ENCODE assay signal across 12 cellular contexts in genomic region chr11:76787911-76788596, GRCh38. TPM values are rescaled to one million over a fixed set of nuclear protein-coding genes. Genes with fewer than 3 reads are reported as not detected.
DNase-seq lines count a peak whose midpoint lies in the region; ATAC-seq, FAIRE-seq and TF ChIP-seq lines count a peak whose summit lies in the region.
"Had no signal": no experiment of that assay in that cellular context is flagged by ENCODE, and none has a peak within 500 bp of the region (broad histone marks: within the 10 kb centered on the region; RNA-seq: fewer than 3 reads in every experiment).

No MANE protein-coding gene starts in this region.

- no peak overlapping the region for H3K9ac ChIP-seq in HepG2 (ENCODE audit: insufficient read depth, low read depth, low read length)

- no TSS peak for BruUV-seq in HepG2 (replicated peaks; lab: Mats Ljungman, UMichigan)

- intact Hi-C loops in activated CD8-positive, alpha-beta T cell treated with anti-CD3 and anti-CD28 coated beads for 36 hours (cut with micrococcal nuclease): no loop called here
- intact Hi-C loops in HepG2 (cut with micrococcal nuclease; ENCODE audit: unreplicated experiment): loop anchor here (10.0 kb wide), 1 partner anchor 973 kb away; the partner anchor contains the start of gene UVRAG
- intact Hi-C loops in upper lobe of right lung (cut with DNase I): no loop called here

- H3K4me2 ChIP-seq in HepG2 (ENCODE audit: low read depth, low read length): peak overlapping the region; percentile 57

- no peak for TF ChIP-seq RAD21 in HepG2 (CRISPR knock-in tag; IDR thresholded peaks at IDR 0.05)

- H3K79me2 ChIP-seq in HepG2 (ENCODE audit: insufficient read depth, low read length): peaks cover 89% of the 10 kb centered on the region

- H3K36me3 ChIP-seq in HepG2 (replicated peaks in 1 of 2; ENCODE audit: control insufficient read depth in 1 of 2, insufficient read depth in 2 of 2, low read length in 2 of 2): no peaks in the 10 kb centered on the region; a peak in 3 of 5 replicates
- no peaks in the 10 kb centered on the region for H3K36me3 ChIP-seq in upper lobe of right lung
- H3K36me3 ChIP-seq: gastrocnemius medialis had no signal

- peaks cover 84% of the 10 kb centered on the region for H3K4me1 ChIP-seq in HepG2 (ENCODE audit: insufficient read depth, low read length)
- H3K4me1 ChIP-seq in upper lobe of right lung: peaks cover 31% of the 10 kb centered on the region

- no peaks in the 10 kb centered on the region for H3K4me1 Mint-ChIP-seq in activated CD8-positive, alpha-beta T cell treated with anti-CD3 and anti-CD28 coated beads, Interleukin-2, amount 10 ng/mL, durations not matched to agents 7 days and 5 days (ENCODE audit: low read depth)
- H3K4me1 Mint-ChIP-seq in activated CD8-positive, alpha-beta T cell treated with anti-CD3 and anti-CD28 coated beads for 36 hours (ENCODE audit: low read depth): peaks cover 17% of the 10 kb centered on the region

- in situ Hi-C loops in HepG2 (cut with HindIII; ENCODE audit: extremely low pct_ligation_motif_present, low pct_unique_long_range_greater_than_20kb): no loop called here

- TF ChIP-seq EP300 in HepG2 (IDR thresholded peaks at IDR 0.05; ENCODE audit: low read depth in 2 of 2, low read length in 2 of 2) (0 out of 4 replicates have a peak, but pooled peaks of 1 of the 2 experiments have one; percentile 20), HepG2 (CRISPR knock-in tag; IDR thresholded peaks at IDR 0.05; ENCODE audit: borderline replicate concordance) (no peak)

- no peak for FAIRE-seq in HepG2 (lab: Jason Lieb, UNC)
- no peak for FAIRE-seq in RCC 7860 (lab: Jason Lieb, UNC)
- FAIRE-seq: H54 had no signal

- POLR2A ChIA-PET in activated CD8-positive, alpha-beta T cell treated with anti-CD3 and anti-CD28 coated beads, Interleukin-2, amount 10 ng/mL, durations not matched to agents 7 days and 5 days (lab: Charles Lee): no interaction called here
- POLR2A ChIA-PET in activated CD8-positive, alpha-beta T cell treated with anti-CD3 and anti-CD28 coated beads for 36 hours (lab: Charles Lee): no interaction called here
- POLR2A ChIA-PET in HepG2 (lab: Yijun Ruan, JAX): interaction anchor here (1.3 to 4.7 kb wide), 3 partner anchors 13 to 22 kb away, joined by 5 to 39 read pairs (median 8); no protein-coding TSS in a partner anchor

- WGBS in HepG2 (ENCODE audit: low lambda C conversion rate): 18% methylated on average over 4 of the region's 12 CpGs

- H3K27ac ChIP-seq in HepG2 (ENCODE audit: extremely low read length, insufficient read depth, low read length): peak overlapping the region; percentile 54
- H3K27ac ChIP-seq in upper lobe of right lung: no peak overlapping the region

- H3K4me3 Mint-ChIP-seq in activated CD8-positive, alpha-beta T cell treated with anti-CD3 and anti-CD28 coated beads, Interleukin-2, amount 10 ng/mL, durations not matched to agents 7 days and 5 days: no peak overlapping the region
- no peak overlapping the region for H3K4me3 Mint-ChIP-seq in activated CD8-positive, alpha-beta T cell treated with anti-CD3 and anti-CD28 coated beads for 36 hours
- H3K4me3 Mint-ChIP-seq: nephron progenitor cell had no signal

- no peak overlapping the region for H3K4me3 ChIP-seq in choroid plexus epithelial cell (ENCODE audit: low read depth, low read length)
- H3K4me3 ChIP-seq in HepG2 (replicated peaks in 1 of 3; ENCODE audit: insufficient read depth in 1 of 3, low read depth in 2 of 3, low read length in 3 of 3): peak overlapping the region in 1 of 3 experiments; percentile 22; a peak in 2 of 6 replicates
- H3K4me3 ChIP-seq in upper lobe of right lung: no peak overlapping the region
- H3K4me3 ChIP-seq: gastrocnemius medialis had no signal

- H3K27ac Mint-ChIP-seq in activated CD8-positive, alpha-beta T cell treated with anti-CD3 and anti-CD28 coated beads, Interleukin-2, amount 10 ng/mL, durations not matched to agents 7 days and 5 days: peak overlapping the region; percentile 46
- H3K27ac Mint-ChIP-seq in activated CD8-positive, alpha-beta T cell treated with anti-CD3 and anti-CD28 coated beads for 36 hours: no peak overlapping the region
- H3K27ac Mint-ChIP-seq: nephron progenitor cell had no signal

- no peaks in the 10 kb centered on the region for H3K36me3 Mint-ChIP-seq in activated CD8-positive, alpha-beta T cell treated with anti-CD3 and anti-CD28 coated beads, Interleukin-2, amount 10 ng/mL, durations not matched to agents 7 days and 5 days (ENCODE audit: low read depth)
- H3K36me3 Mint-ChIP-seq in activated CD8-positive, alpha-beta T cell treated with anti-CD3 and anti-CD28 coated beads for 36 hours (ENCODE audit: low read depth): no peaks in the 10 kb centered on the region

- no peak for TF ChIP-seq CTCF in activated CD8-positive, alpha-beta T cell treated with anti-CD3 and anti-CD28 coated beads for 36 hours (IDR thresholded peaks at IDR 0.05)
- TF ChIP-seq CTCF in choroid plexus epithelial cell (conservative IDR thresholded peaks at IDR 0.05; ENCODE audit: low read depth, low read length) (no peak), HepG2 (CRISPR knock-in tag; IDR thresholded peaks at IDR 0.05) (no peak), upper lobe of right lung (IDR thresholded peaks at IDR 0.05) (no peak)

- CTCF ChIA-PET in activated CD8-positive, alpha-beta T cell treated with anti-CD3 and anti-CD28 coated beads, Interleukin-2, amount 10 ng/mL, durations not matched to agents 7 days and 5 days (lab: Charles Lee): interaction anchor here (1.2 to 3.2 kb wide), 2 partner anchors 11 to 14 kb away, joined by 3 to 13 read pairs; no protein-coding TSS in a partner anchor
- CTCF ChIA-PET in activated CD8-positive, alpha-beta T cell treated with anti-CD3 and anti-CD28 coated beads for 36 hours (lab: Charles Lee): interaction anchor here (0.7 to 4.1 kb wide), 4 partner anchors 11 to 131 kb away, joined by 3 to 17 read pairs (median 3); no protein-coding TSS in a partner anchor
- CTCF ChIA-PET in HepG2 (lab: Yijun Ruan, JAX; ENCODE audit: low intra/inter-chr PET ratio, low total read pairs): no interaction called here

- no peak for ATAC-seq in activated CD8-positive, alpha-beta T cell treated with anti-CD3 and anti-CD28 coated beads, Interleukin-2, amount 10 ng/mL, durations not matched to agents 7 days and 5 days
- ATAC-seq in activated CD8-positive, alpha-beta T cell treated with anti-CD3 and anti-CD28 coated beads for 36 hours: no peak
- ATAC-seq in HepG2 (no peak), upper lobe of right lung (peak; percentile 2)
- ATAC-seq: gastrocnemius medialis had no signal

- TF ChIP-seq POLR2A in HepG2 (IDR thresholded peaks at IDR 0.05; ENCODE audit: insufficient read depth in 1 of 2, low read depth in 2 of 2, low read length in 2 of 2): no peak; a peak in 1 of 4 replicates

- H3K27me3 ChIP-seq in HepG2 (ENCODE audit: control insufficient read depth in 1 of 2, insufficient read depth in 2 of 2, low read length in 2 of 2): no peaks in the 10 kb centered on the region
- H3K27me3 ChIP-seq in upper lobe of right lung: no peaks in the 10 kb centered on the region

- peaks cover 50% of the 10 kb centered on the region for H4K20me1 ChIP-seq in HepG2 (ENCODE audit: insufficient read depth, low read length)

- H3K9me3 ChIP-seq in HepG2 (ENCODE audit: low read length) (no peaks in the 10 kb centered on the region), upper lobe of right lung (no peaks in the 10 kb centered on the region)
- H3K9me3 ChIP-seq: gastrocnemius medialis had no signal

- H3K9me3 Mint-ChIP-seq in activated CD8-positive, alpha-beta T cell treated with anti-CD3 and anti-CD28 coated beads, Interleukin-2, amount 10 ng/mL, durations not matched to agents 7 days and 5 days (ENCODE audit: insufficient read depth): no peaks in the 10 kb centered on the region
- no peaks in the 10 kb centered on the region for H3K9me3 Mint-ChIP-seq in activated CD8-positive, alpha-beta T cell treated with anti-CD3 and anti-CD28 coated beads for 36 hours

- H2AFZ ChIP-seq in HepG2 (ENCODE audit: low read length): no peak overlapping the region

- no peak for DNase-seq in activated CD8-positive, alpha-beta T cell treated with anti-CD3 and anti-CD28 coated beads, Interleukin-2, amount 10 ng/mL, durations not matched to agents 7 days and 5 days
- DNase-seq in activated CD8-positive, alpha-beta T cell treated with anti-CD3 and anti-CD28 coated beads for 36 hours: no peak
- peak; percentile 96 for DNase-seq in choroid plexus epithelial cell (ENCODE audit: low read depth)
- peak; percentile 75 for DNase-seq in HepG2 (ENCODE audit: low spot score)
- DNase-seq in upper lobe of right lung: peak; percentile 57
- DNase-seq in NCI-H1417 treated with DMSO at 0.1 percent for 48 hours (lab: John Stamatoyannopoulos, UW): no peak
- DNase-seq in NCI-H1417 (lab: John Stamatoyannopoulos, UW): no peak
- no peak for DNase-seq in RCC 7860 (ENCODE audit: low spot score)
- DNase-seq: NCI-H446, nephron progenitor cell had no signal

- H3K27me3 Mint-ChIP-seq in activated CD8-positive, alpha-beta T cell treated with anti-CD3 and anti-CD28 coated beads, Interleukin-2, amount 10 ng/mL, durations not matched to agents 7 days and 5 days (ENCODE audit: low read depth): peaks cover 33% of the 10 kb centered on the region
- peaks cover 17% of the 10 kb centered on the region for H3K27me3 Mint-ChIP-seq in activated CD8-positive, alpha-beta T cell treated with anti-CD3 and anti-CD28 coated beads for 36 hours

RNA-seq across cellular contexts. Expression of gene TSKU, which starts 4.9 kb away (rescaled TPM):
- 1 to 10 TPM; 2.5 TPM for total RNA-seq in activated CD8-positive, alpha-beta T cell treated with anti-CD3 and anti-CD28 coated beads, Interleukin-2, amount 10 ng/mL, durations not matched to agents 7 days and 5 days
- 1 to 10 TPM; 6.5 to 8.4 TPM for total RNA-seq in activated CD8-positive, alpha-beta T cell treated with anti-CD3 and anti-CD28 coated beads for 36 hours
- total RNA-seq in HepG2 (2016; rRNA removed; fragmentation: Illumina TruSeq; extraction: Trizol) (11.9 and 21.4 TPM in 2 replicates), upper lobe of right lung (18.1 TPM)
- 7.5 TPM in 2 replicates for total RNA-seq in HepG2 (2016; cell fraction: cytosol; rRNA removed; fragmentation: Illumina TruSeq; extraction: Trizol; ENCODE audit: low read depth)
- 10.8 and 20.0 TPM in 2 replicates for total RNA-seq in HepG2 (2016; cell fraction: insoluble cytoplasmic fraction; rRNA removed; fragmentation: Illumina TruSeq; extraction: Trizol)
- 20.4 and 22.9 TPM in 2 replicates for total RNA-seq in HepG2 (2016; cell fraction: membrane; rRNA removed; fragmentation: Illumina TruSeq; extraction: Trizol)
- 19.5 and 22.7 TPM in 2 replicates for total RNA-seq in HepG2 (2016; cell fraction: nucleus; rRNA removed; fragmentation: Illumina TruSeq; extraction: Trizol)
- polyA plus RNA-seq in HepG2 (2011; rRNA removed): 20.3 and 27.9 TPM in 2 replicates
- polyA plus RNA-seq in HepG2 (2011; cell fraction: cytosol; rRNA removed): 17.7 and 23.1 TPM in 2 replicates
- 18.1 and 21.0 TPM in 2 replicates for polyA plus RNA-seq in HepG2 (2011; cell fraction: nucleus; rRNA removed)
- polyA plus RNA-seq in HepG2 (2012): 12.6 and 19.6 TPM in 2 replicates
- 8.7 and 9.4 TPM in 2 replicates for polyA plus RNA-seq in HepG2 (2016; cell fraction: cytosol; fragmentation: Illumina TruSeq; extraction: Trizol; ENCODE audit: low read depth)
- polyA plus RNA-seq in HepG2 (2016; cell fraction: insoluble cytoplasmic fraction; fragmentation: Illumina TruSeq; extraction: Trizol; ENCODE audit: low read depth): 14.2 and 18.9 TPM in 2 replicates
- 23.1 and 23.6 TPM in 2 replicates for polyA plus RNA-seq in HepG2 (2016; cell fraction: membrane; fragmentation: Illumina TruSeq; extraction: Trizol; ENCODE audit: low read depth)
- 30.1 and 34.2 TPM in 2 replicates for polyA plus RNA-seq in HepG2 (2016; cell fraction: nucleus; fragmentation: Illumina TruSeq; extraction: Trizol; ENCODE audit: insufficient read depth, low read depth)
- 66.3 and 74.4 TPM in 2 replicates for polyA minus RNA-seq in HepG2 (2011; rRNA and poly(A)+ RNA removed; ENCODE audit: low replicate concordance)
- 16.7 and 18.5 TPM in 2 replicates for polyA minus RNA-seq in HepG2 (2011; cell fraction: cytosol; rRNA and poly(A)+ RNA removed)
- polyA minus RNA-seq in HepG2 (2011; cell fraction: nucleus; rRNA and poly(A)+ RNA removed): 11.3 and 15.5 TPM in 2 replicates

Comparison
In these comparisons a context has a peak if more than half of its experiments do, and no peak if none do; other contexts are left out.
1. DNase-seq: peak in choroid plexus epithelial cell (single experiment), HepG2 (single experiment) and upper lobe of right lung (single experiment); none in activated CD8-positive, alpha-beta T cell treated with anti-CD3 and anti-CD28 coated beads, Interleukin-2, amount 10 ng/mL, durations not matched to agents 7 days and 5 days (single experiment), activated CD8-positive, alpha-beta T cell treated with anti-CD3 and anti-CD28 coated beads for 36 hours (single experiment), NCI-H1417 treated with DMSO at 0.1 percent for 48 hours (single experiment), NCI-H1417 (0 of 3) and RCC 7860 (single experiment).